Comparison of ENCODE assay signal across 8 cellular contexts in the genomic region with DNA sequence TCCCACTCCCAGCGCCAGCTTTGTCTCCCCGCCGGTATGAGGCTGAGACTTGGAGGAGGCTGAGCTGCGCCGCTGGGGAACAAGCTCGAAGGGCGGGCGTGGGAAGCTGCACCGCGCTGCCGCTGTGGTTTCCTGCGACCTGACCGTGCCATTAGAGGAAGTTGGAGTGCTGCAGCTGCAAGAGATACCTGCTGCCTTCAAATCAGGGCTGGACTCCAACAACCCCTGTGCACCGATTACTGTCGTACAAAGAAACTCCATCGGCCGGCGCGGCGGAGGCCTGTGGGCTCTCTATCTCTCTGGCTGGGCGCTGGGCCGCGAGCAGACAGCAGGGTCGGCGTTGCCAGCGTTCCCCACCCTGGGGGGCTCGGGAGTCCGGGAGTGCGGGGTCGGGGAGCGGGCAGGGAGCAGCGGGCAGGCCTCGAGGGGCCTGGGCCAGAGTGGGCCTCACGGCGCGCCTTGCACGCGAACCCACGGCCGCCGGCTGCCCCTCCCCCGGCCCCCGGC. TPM values are rescaled to one million over a fixed set of nuclear protein-coding genes. Genes with fewer than 3 reads are reported as not detected.
DNase-seq lines count a peak whose midpoint lies in the region; ATAC-seq lines count a peak whose summit lies in the region.

No MANE protein-coding gene starts in this region.

- peak overlapping the region; percentile 84 to 95 for H3K4ac ChIP-seq in mesenchymal stem cell (ENCODE audit: low read depth in 1 of 2, low read length in 2 of 2)

- peak overlapping the region; percentile 94 for H3K4me2 ChIP-seq in mesenchymal stem cell (ENCODE audit: low read length, poor library complexity, severe bottlenecking)

- peak overlapping the region in 1 of 2 experiments; percentile 91 for H3K23ac ChIP-seq in mesenchymal stem cell (ENCODE audit: low read length in 2 of 2)

- peak; percentile 53 for DNase-seq in AG08395 (ENCODE audit: low spot score)
- peak; percentile 88 for DNase-seq in NCI-H69 (lab: John Stamatoyannopoulos, UW)
- peak; percentile 72 to 77 for DNase-seq in activated CD4-positive, alpha-beta T cell treated with anti-CD3 and anti-CD28 coated beads, Interleukin-2, amount 50 U/mL, for 48 hours
- DNase-seq in mesenchymal stem cell: peak; percentile 83
- DNase-seq in stimulated activated CD8-positive, alpha-beta memory T cell treated with anti-CD3 and anti-CD28 coated beads, Interleukin-15, amount 100 ng/mL, for 1 hour (ENCODE audit: low read depth): peak; percentile 44

- H4K91ac ChIP-seq in mesenchymal stem cell (ENCODE audit: low read length): peak overlapping the region; percentile 55

- H3K18ac ChIP-seq in mesenchymal stem cell (ENCODE audit: low read depth in 1 of 2, low read length in 2 of 2): peak overlapping the region; percentile 83 to 99

- H3K27me3 ChIP-seq in ectodermal cell (ENCODE audit: control insufficient read depth, insufficient read depth, low read length, poor library complexity, severe bottlenecking): peaks cover 16% of the 10 kb centered on the region
- H3K27me3 ChIP-seq in mesenchymal stem cell (ENCODE audit: control insufficient read depth in 1 of 2, insufficient read depth in 1 of 2, low read length in 2 of 2): no peaks in the 10 kb centered on the region

- peak overlapping the region; percentile 99 for H4K8ac ChIP-seq in mesenchymal stem cell (ENCODE audit: low read length)

- H2AK5ac ChIP-seq in mesenchymal stem cell (ENCODE audit: low read length, severe bottlenecking): peak overlapping the region; percentile 85

- H2BK12ac ChIP-seq in mesenchymal stem cell (ENCODE audit: low read length in 2 of 2): peak overlapping the region; percentile 45 to 68

- no peaks in the 10 kb centered on the region for H3K79me1 ChIP-seq in mesenchymal stem cell (replicated peaks; ENCODE audit: low read length, poor library complexity, severe bottlenecking)

- peak overlapping the region; percentile 94 for H2BK5ac ChIP-seq in mesenchymal stem cell (ENCODE audit: low read depth, low read length, poor library complexity, severe bottlenecking)

- 0% methylated on average over 43 of the region's 43 CpGs for WGBS in ectodermal cell, 2 experiments
- under 1% methylated on average over 36 of the region's 43 CpGs for WGBS in mesenchymal stem cell

- peak overlapping the region; percentile 87 for H3K9ac ChIP-seq in mesenchymal stem cell (ENCODE audit: low read length)

- H3K9me3 ChIP-seq in ectodermal cell (ENCODE audit: control insufficient read depth, low read length): no peaks in the 10 kb centered on the region
- H3K9me3 ChIP-seq in mesenchymal stem cell (ENCODE audit: control insufficient read depth, low read length): no peaks in the 10 kb centered on the region

- peak overlapping the region; percentile 81 to 96 for H3K14ac ChIP-seq in mesenchymal stem cell (ENCODE audit: low read length in 2 of 2)

- peak overlapping the region; percentile 93 for H2BK15ac ChIP-seq in mesenchymal stem cell (ENCODE audit: low read depth, poor library complexity, severe bottlenecking)

- peak overlapping the region; percentile 97 for H3K27ac ChIP-seq in ectodermal cell (ENCODE audit: insufficient read depth, low read depth, low read length, poor library complexity, severe bottlenecking)
- peak overlapping the region; percentile 98 for H3K27ac ChIP-seq in mesenchymal stem cell (ENCODE audit: low read length, poor library complexity, severe bottlenecking)

- peak overlapping the region; percentile 92 for H2AFZ ChIP-seq in mesenchymal stem cell (ENCODE audit: low read depth, low read length)

- H3K36me3 ChIP-seq in ectodermal cell (ENCODE audit: control insufficient read depth, insufficient read depth, low read length): no peaks in the 10 kb centered on the region
- H3K36me3 ChIP-seq in mesenchymal stem cell (ENCODE audit: control insufficient read depth in 1 of 2, insufficient read depth in 2 of 2, low read depth in 1 of 2, low read length in 2 of 2): peaks cover 0 to 5% of the 10 kb centered on the region in 2 experiments

- H3K4me1 ChIP-seq in ectodermal cell (ENCODE audit: control insufficient read depth, insufficient read depth, low read length) (peaks cover 10% of the 10 kb centered on the region), mesenchymal stem cell (ENCODE audit: control insufficient read depth, insufficient read depth, low read depth, low read length) (peaks cover 6% of the 10 kb centered on the region)

- peak overlapping the region; percentile 91 for H2BK120ac ChIP-seq in mesenchymal stem cell (ENCODE audit: low read depth, low read length)

- H3K4me3 ChIP-seq in ectodermal cell (ENCODE audit: insufficient read depth, low read depth, low read length) (peak overlapping the region; percentile 68), mesenchymal stem cell (ENCODE audit: insufficient read depth in 1 of 2, low read depth in 1 of 2, low read length in 2 of 2) (peak overlapping the region; percentile 77 to 79)

- ATAC-seq in GM18873 (IDR thresholded peaks at IDR 0.05; ENCODE audit: low FRiP score, unreplicated experiment): peak; percentile 63
- peak; percentile 62 for ATAC-seq in HG03135 (IDR thresholded peaks at IDR 0.05; ENCODE audit: unreplicated experiment)

RNA-seq across cellular contexts. Expression of a gene that starts 1.2 kb away (rescaled TPM):
- 34.4 TPM for polyA plus RNA-seq in ectodermal cell (2013, experiment 1 of 4)
- 40.2 TPM for polyA plus RNA-seq in ectodermal cell (2013, experiment 2 of 4)
- polyA plus RNA-seq in ectodermal cell (2013, experiment 3 of 4): 26.7 TPM
- 30.6 TPM for polyA plus RNA-seq in ectodermal cell (2013, experiment 4 of 4)
- 49.1 TPM for polyA plus RNA-seq in mesenchymal stem cell (2013, experiment 1 of 2)
- polyA plus RNA-seq in mesenchymal stem cell (2013, experiment 2 of 2): 47.5 TPM

Comparison
In these comparisons a context has a peak if more than half of its experiments do, and no peak if none do; other contexts are left out.
1. Peak in every context shown above with its lines: DNase-seq, ATAC-seq, H3K4me3 ChIP-seq and H3K27ac ChIP-seq.